ENCODE assay signal across 16 cellular contexts in the genomic region with DNA sequence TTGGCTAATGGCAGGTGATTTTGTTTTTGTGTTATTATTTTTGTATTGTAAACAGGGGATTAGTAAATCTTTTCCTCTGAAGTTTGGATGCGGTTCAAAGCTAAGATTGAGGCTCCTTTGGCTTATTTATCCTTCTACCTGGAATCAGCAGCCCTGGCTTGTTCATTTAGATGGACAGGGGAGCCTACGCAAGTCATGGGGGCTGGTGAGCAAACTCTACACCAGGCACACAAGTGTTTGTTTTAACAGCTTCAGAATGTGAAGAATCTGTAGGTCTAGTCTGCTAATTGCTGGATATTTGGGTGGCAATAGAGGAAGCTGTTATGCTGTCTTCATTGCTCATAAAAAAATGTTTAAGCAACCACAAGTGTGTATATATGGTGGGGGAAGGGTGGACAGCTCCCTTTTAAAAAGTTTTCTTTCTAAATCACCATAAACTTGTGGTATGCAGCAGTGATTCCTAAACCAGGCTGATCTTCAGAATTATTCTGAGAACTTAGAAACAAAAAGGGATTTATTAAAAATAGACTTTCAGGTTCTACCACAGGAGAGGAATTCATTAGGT. TPM values are rescaled to one million over a fixed set of nuclear protein-coding genes. Genes with fewer than 3 reads are reported as not detected.
DNase-seq lines count a peak whose midpoint lies in the region; TF ChIP-seq lines count a peak whose summit lies in the region.
"Had no signal": no experiment of that assay in that cellular context is flagged by ENCODE, and none has a peak within 500 bp of the region (broad histone marks: within the 10 kb centered on the region; RNA-seq: fewer than 3 reads in every experiment).

No MANE protein-coding gene starts in this region.

- TF ChIP-seq POLR2A in testis (IDR thresholded peaks at IDR 0.05), result no peak

- no peak overlapping the region for H3K9ac ChIP-seq in SK-N-SH
- no peak overlapping the region for H3K9ac ChIP-seq in smooth muscle cell (ENCODE audit: low read depth)

- TF ChIP-seq EP300 in SK-N-SH (IDR thresholded peaks at IDR 0.05; ENCODE audit: borderline replicate concordance in 1 of 2, low read depth in 1 of 2, low read length in 1 of 2), result no peak

- POLR2A ChIA-PET in SK-N-SH (lab: Yijun Ruan, JAX), result no interaction called here

- CTCF ChIA-PET in SK-N-SH (lab: Yijun Ruan, JAX), result no interaction called here
- CTCF ChIA-PET in activated naive CD4-positive, alpha-beta T cell treated with anti-CD3 and anti-CD28 coated beads, Interleukin-2, amount 10 ng/mL, durations not matched to agents 7 days and 5 days (lab: Charles Lee), result no interaction called here

- H3K4me1 Mint-ChIP-seq in activated naive CD4-positive, alpha-beta T cell treated with anti-CD3 and anti-CD28 coated beads, Interleukin-2, amount 10 ng/mL, durations not matched to agents 7 days and 5 days, result no peaks in the 10 kb centered on the region
- H3K4me1 Mint-ChIP-seq: activated B cell treated with CpG ODN at 0.5 μM for 24 hours had no signal

- H3K27ac Mint-ChIP-seq in activated naive CD4-positive, alpha-beta T cell treated with anti-CD3 and anti-CD28 coated beads, Interleukin-2, amount 10 ng/mL, durations not matched to agents 7 days and 5 days, result no peak overlapping the region
- H3K27ac Mint-ChIP-seq: activated B cell treated with CpG ODN at 0.5 μM for 24 hours; activated naive CD4-positive, alpha-beta T cell treated with anti-CD3 and anti-CD28 coated beads, Interleukin-2, amount 50 U/mL, for 72 hours had no signal

- intact Hi-C loops in testis (cut with DNase I; ENCODE audit: low total_unique reads), result no loop called here

- H3K27ac ChIP-seq in SK-N-SH (ENCODE audit: low read depth in 2 of 2, low read length in 1 of 2) (no peak overlapping the region), smooth muscle cell (ENCODE audit: low read depth) (peak overlapping the region; percentile 72), testis (no peak overlapping the region)
- H3K27ac ChIP-seq: 22Rv1, skin epidermis, stomach had no signal

- H4K20me1 ChIP-seq in SK-N-SH (ENCODE audit: insufficient read depth) (no peaks in the 10 kb centered on the region), smooth muscle cell (ENCODE audit: low read depth) (peaks cover 82% of the 10 kb centered on the region)

- no peaks in the 10 kb centered on the region for H3K9me2 ChIP-seq in SK-N-SH

- TF ChIP-seq CTCF in SK-N-SH (IDR thresholded peaks at IDR 0.05) (no peak), smooth muscle cell (IDR thresholded peaks at IDR 0.05; ENCODE audit: borderline replicate concordance, insufficient read depth, poor library complexity, severe bottlenecking) (no peak), testis (IDR thresholded peaks at IDR 0.05) (no peak)

- peaks cover 64% of the 10 kb centered on the region; the same call in 1 of the 2 replicates for H3K79me2 ChIP-seq in SK-N-SH (ENCODE audit: insufficient read depth)
- peaks cover 90% of the 10 kb centered on the region for H3K79me2 ChIP-seq in smooth muscle cell (ENCODE audit: low read depth)

- peaks cover 2% of the 10 kb centered on the region for H3K9me3 Mint-ChIP-seq in activated naive CD4-positive, alpha-beta T cell treated with anti-CD3 and anti-CD28 coated beads, Interleukin-2, amount 10 ng/mL, durations not matched to agents 7 days and 5 days
- H3K9me3 Mint-ChIP-seq: activated B cell treated with CpG ODN at 0.5 μM for 24 hours had no signal

- H3K4me3 ChIP-seq in SK-N-SH (ENCODE audit: low read depth in 2 of 2, low read length in 1 of 2) (no peak overlapping the region), smooth muscle cell (no peak overlapping the region), testis (no peak overlapping the region)
- H3K4me3 ChIP-seq: skin epidermis, stomach had no signal

- H3K4me2 ChIP-seq in SK-N-SH, result no peak overlapping the region
- peak overlapping the region; percentile 65 for H3K4me2 ChIP-seq in smooth muscle cell

- H3K4me1 ChIP-seq in SK-N-SH (ENCODE audit: control insufficient read depth in 1 of 2, insufficient read depth in 2 of 2, low read depth in 1 of 2, low read length in 1 of 2) (peaks cover 10 to 22% of the 10 kb centered on the region in 2 experiments), smooth muscle cell (ENCODE audit: low read depth) (peaks cover 36% of the 10 kb centered on the region), testis (peaks cover 19% of the 10 kb centered on the region)

- H3K27me3 ChIP-seq in SK-N-SH (ENCODE audit: insufficient read depth), result no peaks in the 10 kb centered on the region
- no peaks in the 10 kb centered on the region for H3K27me3 ChIP-seq in smooth muscle cell (ENCODE audit: low read depth)
- no peaks in the 10 kb centered on the region for H3K27me3 ChIP-seq in testis
- H3K27me3 ChIP-seq: stomach had no signal

- no peak overlapping the region for H2AFZ ChIP-seq in SK-N-SH (ENCODE audit: low read depth)
- no peak overlapping the region for H2AFZ ChIP-seq in smooth muscle cell (ENCODE audit: low read depth)

- H3K36me3 ChIP-seq in SK-N-SH (replicated peaks in 1 of 2; ENCODE audit: control insufficient read depth in 1 of 2, insufficient read depth in 2 of 2, low read length in 1 of 2) (peaks cover 0 to 8% of the 10 kb centered on the region in 2 experiments), smooth muscle cell (ENCODE audit: low read depth) (no peaks in the 10 kb centered on the region), testis (ENCODE audit: low read depth, missing control alignments) (no peaks in the 10 kb centered on the region)
- H3K36me3 ChIP-seq: stomach had no signal

- no peaks in the 10 kb centered on the region for H3K27me3 Mint-ChIP-seq in activated naive CD4-positive, alpha-beta T cell treated with anti-CD3 and anti-CD28 coated beads, Interleukin-2, amount 10 ng/mL, durations not matched to agents 7 days and 5 days
- H3K27me3 Mint-ChIP-seq: activated B cell treated with CpG ODN at 0.5 μM for 24 hours had no signal

- peaks cover 3% of the 10 kb centered on the region for H3F3A ChIP-seq in SK-N-SH (replicated peaks; ENCODE audit: insufficient read depth)
- H3F3A ChIP-seq in smooth muscle cell (ENCODE audit: low read depth), result peaks cover 15% of the 10 kb centered on the region

- H3K4me3 Mint-ChIP-seq in activated naive CD4-positive, alpha-beta T cell treated with anti-CD3 and anti-CD28 coated beads, Interleukin-2, amount 10 ng/mL, durations not matched to agents 7 days and 5 days, result no peak overlapping the region
- H3K4me3 Mint-ChIP-seq: activated B cell treated with CpG ODN at 0.5 μM for 24 hours had no signal

- H3K36me3 Mint-ChIP-seq in activated naive CD4-positive, alpha-beta T cell treated with anti-CD3 and anti-CD28 coated beads, Interleukin-2, amount 10 ng/mL, durations not matched to agents 7 days and 5 days, result no peaks in the 10 kb centered on the region
- H3K36me3 Mint-ChIP-seq: activated naive CD4-positive, alpha-beta T cell treated with anti-CD3 and anti-CD28 coated beads, Interleukin-2, amount 50 U/mL, for 72 hours had no signal

- DNase-seq in DMS53 (lab: John Stamatoyannopoulos, UW), result peak; percentile 40
- no peak for DNase-seq in DMS53 treated with DMSO at 0.1 percent for 48 hours (lab: John Stamatoyannopoulos, UW; ENCODE audit: unreplicated experiment)
- no peak for DNase-seq in SK-N-SH
- peak; percentile 52 for DNase-seq in glomerular visceral epithelial cell (ENCODE audit: extremely low spot score)
- DNase-seq in smooth muscle cell (lab: John Stamatoyannopoulos, UW; ENCODE audit: unreplicated experiment), result no peak
- DNase-seq in testis, result no peak
- no peak for DNase-seq in NCI-H2196 treated with DMSO at 0.1 percent for 48 hours (lab: John Stamatoyannopoulos, UW; ENCODE audit: unreplicated experiment)
- no peak for DNase-seq in activated naive CD4-positive, alpha-beta T cell treated with anti-CD3 and anti-CD28 coated beads, Interleukin-2, amount 10 ng/mL, durations not matched to agents 7 days and 5 days
- DNase-seq: activated B cell treated with CpG ODN at 0.5 μM for 24 hours, Caco-2, hippocampal formation, NCI-H1105, stomach had no signal

- 100% methylated on average over 2 of the region's 2 CpGs for WGBS in SK-N-SH (ENCODE audit: low lambda C conversion rate)
- 48% methylated on average over 2 of the region's 2 CpGs for WGBS in smooth muscle cell (ENCODE audit: low lambda C conversion rate)
- 91 to 94% methylated on average over 2 of the region's 2 CpGs for WGBS in testis, 2 donors

- no peak for TF ChIP-seq RAD21 in SK-N-SH (IDR thresholded peaks at IDR 0.05; ENCODE audit: low read length)

- H3K9me3 ChIP-seq in SK-N-SH, result no peaks in the 10 kb centered on the region
- H3K9me3 ChIP-seq in smooth muscle cell (replicated peaks; ENCODE audit: low read depth), result no peaks in the 10 kb centered on the region
- no peaks in the 10 kb centered on the region for H3K9me3 ChIP-seq in testis
- H3K9me3 ChIP-seq: Caco-2, stomach had no signal

TF ChIP-seq in SK-N-SH, 30 proteins besides CTCF, POLR2A, EP300 and RAD21:
- no peak for TF ChIP-seq FOXJ3 (CRISPR knock-in tag; IDR thresholded peaks at IDR 0.05)
- TF ChIP-seq, protein P1, sequence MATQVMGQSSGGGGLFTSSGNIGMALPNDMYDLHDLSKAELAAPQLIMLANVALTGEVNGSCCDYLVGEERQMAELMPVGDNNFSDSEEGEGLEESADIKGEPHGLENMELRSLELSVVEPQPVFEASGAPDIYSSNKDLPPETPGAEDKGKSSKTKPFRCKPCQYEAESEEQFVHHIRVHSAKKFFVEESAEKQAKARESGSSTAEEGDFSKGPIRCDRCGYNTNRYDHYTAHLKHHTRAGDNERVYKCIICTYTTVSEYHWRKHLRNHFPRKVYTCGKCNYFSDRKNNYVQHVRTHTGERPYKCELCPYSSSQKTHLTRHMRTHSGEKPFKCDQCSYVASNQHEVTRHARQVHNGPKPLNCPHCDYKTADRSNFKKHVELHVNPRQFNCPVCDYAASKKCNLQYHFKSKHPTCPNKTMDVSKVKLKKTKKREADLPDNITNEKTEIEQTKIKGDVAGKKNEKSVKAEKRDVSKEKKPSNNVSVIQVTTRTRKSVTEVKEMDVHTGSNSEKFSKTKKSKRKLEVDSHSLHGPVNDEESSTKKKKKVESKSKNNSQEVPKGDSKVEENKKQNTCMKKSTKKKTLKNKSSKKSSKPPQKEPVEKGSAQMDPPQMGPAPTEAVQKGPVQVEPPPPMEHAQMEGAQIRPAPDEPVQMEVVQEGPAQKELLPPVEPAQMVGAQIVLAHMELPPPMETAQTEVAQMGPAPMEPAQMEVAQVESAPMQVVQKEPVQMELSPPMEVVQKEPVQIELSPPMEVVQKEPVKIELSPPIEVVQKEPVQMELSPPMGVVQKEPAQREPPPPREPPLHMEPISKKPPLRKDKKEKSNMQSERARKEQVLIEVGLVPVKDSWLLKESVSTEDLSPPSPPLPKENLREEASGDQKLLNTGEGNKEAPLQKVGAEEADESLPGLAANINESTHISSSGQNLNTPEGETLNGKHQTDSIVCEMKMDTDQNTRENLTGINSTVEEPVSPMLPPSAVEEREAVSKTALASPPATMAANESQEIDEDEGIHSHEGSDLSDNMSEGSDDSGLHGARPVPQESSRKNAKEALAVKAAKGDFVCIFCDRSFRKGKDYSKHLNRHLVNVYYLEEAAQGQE (IDR thresholded peaks at IDR 0.05; ENCODE audit: low read depth, low read length), result peak; percentile 37; the same call in 1 of the 2 replicates

RNA-seq across cellular contexts. Expression of a gene that starts 20.7 kb away (rescaled TPM):
- 5.2 and 5.5 TPM in 2 replicates for polyA plus RNA-seq in SK-N-SH (2012; rRNA removed)
- 3.4 and 3.8 TPM in 2 replicates for polyA plus RNA-seq in SK-N-SH (2012; cell fraction: cytosol; rRNA removed)
- 6.8 and 10.0 TPM in 2 replicates for polyA plus RNA-seq in SK-N-SH (2012; cell fraction: nucleus; rRNA removed)
- 29.9 and 32.2 TPM in 2 replicates for total RNA-seq in smooth muscle cell
- polyA plus RNA-seq in smooth muscle cell, result 9.1 and 9.3 TPM in 2 replicates
- total RNA-seq in testis, result 10 to 100 TPM; 53.2 to 61.6 TPM
- polyA plus RNA-seq in testis (ENCODE audit: insufficient read depth, low read depth, low replicate concordance), result 31.5 TPM
- total RNA-seq: activated B cell treated with CpG ODN at 0.5 μM for 24 hours had no signal

Comparison
In these comparisons a context has a peak if more than half of its experiments do, and no peak if none do; other contexts are left out.
1. DNase-seq: peak in DMS53 (single experiment) and glomerular visceral epithelial cell (single experiment); none in DMS53 treated with DMSO at 0.1 percent for 48 hours (single experiment), SK-N-SH (single experiment), smooth muscle cell (single experiment), testis (single experiment), NCI-H2196 treated with DMSO at 0.1 percent for 48 hours (single experiment) and activated naive CD4-positive, alpha-beta T cell treated with anti-CD3 and anti-CD28 coated beads, Interleukin-2, amount 10 ng/mL, durations not matched to agents 7 days and 5 days (single experiment).